4 cellular contexts compared by ENCODE assay signal in the genomic region with DNA sequence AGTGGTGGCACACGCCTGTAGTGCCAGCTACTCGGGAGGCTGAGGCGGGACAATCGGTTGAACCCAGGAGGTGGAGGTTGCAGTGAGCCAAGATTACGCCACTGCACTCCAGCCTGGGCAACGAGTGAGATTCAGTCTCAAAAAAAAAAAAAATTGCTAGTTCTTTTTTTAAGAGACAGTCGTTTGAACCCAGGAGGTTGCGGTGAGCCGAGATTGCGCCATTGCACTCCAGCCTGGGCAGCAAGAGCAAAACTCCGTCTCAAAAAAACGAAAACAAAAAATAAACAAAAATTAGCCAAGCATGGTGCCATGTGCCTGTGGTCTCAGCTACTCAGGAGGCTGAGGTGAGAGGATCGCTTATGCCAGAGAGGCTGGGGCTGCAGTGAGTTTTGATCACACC. TPM values are rescaled to one million over a fixed set of nuclear protein-coding genes. Genes with fewer than 3 reads are reported as not detected.
"Had no signal": no experiment of that assay in that cellular context is flagged by ENCODE, and none has a peak within 500 bp of the region (broad histone marks: within the 10 kb centered on the region; RNA-seq: fewer than 3 reads in every experiment).

No MANE protein-coding gene starts in this region.

RNA-seq across cellular contexts. Expression of gene ARRDC5, which starts 1.8 kb away (rescaled TPM):
- total RNA-seq: bronchial epithelial cell, LHCN-M2, SJSA1 had no signal
- polyA plus RNA-seq: SK-N-SH had no signal
